17 cellular contexts compared by ENCODE assay signal in the genomic region with DNA sequence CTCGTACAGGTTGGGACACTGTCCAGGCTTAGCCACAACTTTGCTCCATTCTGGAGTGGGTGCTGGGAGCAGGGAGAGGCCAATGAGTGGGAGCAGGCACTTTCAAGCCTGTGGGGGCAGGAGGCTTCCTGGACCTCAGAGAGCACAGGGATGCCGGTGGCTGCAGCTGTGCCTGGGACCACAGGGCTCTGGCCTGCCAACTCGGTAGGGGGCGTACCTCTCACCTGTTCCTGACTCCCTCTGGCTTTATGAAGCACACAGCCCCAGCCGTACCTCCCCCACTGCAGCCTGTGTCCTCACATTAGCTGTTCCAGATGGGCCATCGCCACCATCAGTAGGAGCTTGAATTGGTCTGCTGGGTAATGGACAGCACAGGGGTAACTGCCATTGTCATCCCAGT.
DNase-seq lines count a peak whose midpoint lies in the region; ATAC-seq, FAIRE-seq and TF ChIP-seq lines count a peak whose summit lies in the region.
"Had no signal": no experiment of that assay in that cellular context is flagged by ENCODE, and none has a peak within 500 bp of the region (broad histone marks: within the 10 kb centered on the region; RNA-seq: fewer than 3 reads in every experiment).

No MANE protein-coding gene starts in this region.

- WGBS in H9 (ENCODE audit: extremely low coverage, insufficient read length, low lambda C conversion rate), result no CpG with 5 or more reads among the region's 6 CpGs
- 96% methylated on average over 6 of the region's 6 CpGs; no CpG with 5 or more reads in 1 of the 2 experiments for WGBS in H1 (ENCODE audit: extremely low coverage in 1 of 2, insufficient coverage in 1 of 2, insufficient read length in 1 of 2, insufficient replicate concordance in 2 of 2, low coverage in 1 of 2, low lambda C conversion rate in 2 of 2, missing lambda C conversion rate in 1 of 2), 2 experiments

- no peak for TF ChIP-seq POLR2A in H1 (IDR thresholded peaks at IDR 0.05; ENCODE audit: control extremely low read depth in 1 of 2, low read depth in 2 of 2, low read length in 2 of 2)

- no peak overlapping the region for H3T11ph ChIP-seq in H9 (ENCODE audit: low read length)

- FAIRE-seq in H1 (lab: Jason Lieb, UNC), result no peak
- FAIRE-seq: A204.1, GM12892 had no signal

- H4K91ac ChIP-seq in H9 (ENCODE audit: insufficient read length, low read depth, low read length) (no peak overlapping the region), H1 (replicated peaks; ENCODE audit: insufficient read length, low read length) (no peak overlapping the region)

- H3K36me3 ChIP-seq in H1 (ENCODE audit: control insufficient read depth in 2 of 4, insufficient read depth in 4 of 4, low read length in 3 of 4), result no peaks in the 10 kb centered on the region
- no peaks in the 10 kb centered on the region for H3K36me3 ChIP-seq in lower lobe of right lung
- H3K36me3 ChIP-seq: BE2C had no signal

- no peaks in the 10 kb centered on the region for H3K23me2 ChIP-seq in H9 (ENCODE audit: insufficient read length, low read depth, low read length, poor library complexity, severe bottlenecking)
- no peaks in the 10 kb centered on the region for H3K23me2 ChIP-seq in H1 (ENCODE audit: low read depth, low read length)

- H4K20me1 ChIP-seq in H9 (ENCODE audit: control insufficient read depth, insufficient read depth, insufficient read length) (no peaks in the 10 kb centered on the region), H1 (replicated peaks in 1 of 2; ENCODE audit: control insufficient read depth in 1 of 2, insufficient read depth in 2 of 2, low read length in 2 of 2) (no peaks in the 10 kb centered on the region)

- H3K14ac ChIP-seq in H9 (ENCODE audit: insufficient read depth, low read length) (no peak overlapping the region), H1 (ENCODE audit: insufficient read length) (peak overlapping the region; percentile 61)

- H3K9me3 ChIP-seq in H9 (ENCODE audit: control insufficient read depth, low read depth, low read length), result no peaks in the 10 kb centered on the region
- peaks cover 2 to 3% of the 10 kb centered on the region in 2 experiments; a peak in 1 of 4 replicates for H3K9me3 ChIP-seq in H1 (ENCODE audit: insufficient read depth in 2 of 2, low read depth in 1 of 2, low read length in 1 of 2)
- H3K9me3 ChIP-seq in lower lobe of right lung, result no peaks in the 10 kb centered on the region
- H3K9me3 ChIP-seq: BE2C, Caco-2 had no signal

- H2BK15ac ChIP-seq in H9 (ENCODE audit: low read depth, low read length) (no peak overlapping the region), H1 (ENCODE audit: low read length) (no peak overlapping the region)

- peak; percentile 42 for DNase-seq in H9
- no peak for DNase-seq in H1 (ENCODE audit: low read depth in 1 of 2, low spot score in 2 of 2)
- DNase-seq in lower lobe of right lung, result peak; percentile 27
- no peak for DNase-seq in HFFc6
- DNase-seq in dorsolateral prefrontal cortex, result no peak
- no peak for DNase-seq in NCI-H446 treated with DMSO at 0.1 percent for 48 hours (lab: John Stamatoyannopoulos, UW)
- no peak for DNase-seq in stimulated activated CD4-positive, alpha-beta T cell treated with anti-CD3 and anti-CD28 coated beads, Interleukin-15, amount 100 ng/mL, for 24 hours
- DNase-seq: BE2C; Caco-2; CD8-positive, alpha-beta memory T cell; DND-41; GDM1; GOT3; HCEC 1CT had no signal

- no peak overlapping the region for H4K8ac ChIP-seq in H9 (replicated peaks; ENCODE audit: insufficient read length, low read depth, low read length)
- no peak overlapping the region; the same call in 1 of the 2 replicates for H4K8ac ChIP-seq in H1 (ENCODE audit: extremely low read depth, insufficient read depth, low read length)

- no peaks in the 10 kb centered on the region for H3K27me3 ChIP-seq in H9 (ENCODE audit: insufficient read depth, low read length)
- no peaks in the 10 kb centered on the region; a peak in 2 of 7 replicates for H3K27me3 ChIP-seq in H1 (replicated peaks in 1 of 4; ENCODE audit: control insufficient read depth in 3 of 4, extremely low read depth in 1 of 4, insufficient read depth in 3 of 4, low read length in 3 of 4)
- H3K27me3 ChIP-seq in lower lobe of right lung (ENCODE audit: low read depth), result no peaks in the 10 kb centered on the region
- no peaks in the 10 kb centered on the region for H3K27me3 ChIP-seq in dorsolateral prefrontal cortex
- H3K27me3 ChIP-seq: BE2C had no signal

- H3K36me3 Mint-ChIP-seq in H9 (ENCODE audit: insufficient read depth in 1 of 3, low read depth in 3 of 3), result no peaks in the 10 kb centered on the region
- H3K36me3 Mint-ChIP-seq in HFFc6 (ENCODE audit: low read depth), result no peaks in the 10 kb centered on the region
- H3K36me3 Mint-ChIP-seq: CD8-positive, alpha-beta memory T cell had no signal

- H2BK120ac ChIP-seq in H9 (ENCODE audit: low read depth, low read length, poor library complexity, severe bottlenecking) (no peak overlapping the region), H1 (replicated peaks; ENCODE audit: low read depth, low read length) (no peak overlapping the region)

- H2BK20ac ChIP-seq in H9 (ENCODE audit: low read depth, low read length, poor library complexity, severe bottlenecking) (no peak overlapping the region), H1 (ENCODE audit: low read length) (no peak overlapping the region)

- H3K27me3 Mint-ChIP-seq in H9 (ENCODE audit: low read depth), result no peaks in the 10 kb centered on the region; the same call in none of the 2 replicates
- H3K27me3 Mint-ChIP-seq in HFFc6 (ENCODE audit: insufficient read depth), result no peaks in the 10 kb centered on the region
- H3K27me3 Mint-ChIP-seq: CD8-positive, alpha-beta memory T cell had no signal

- H3K9me3 Mint-ChIP-seq in H9 (peaks cover 3 to 4% of the 10 kb centered on the region in 2 experiments; a peak in 1 of 5 replicates), HFFc6 (peaks cover 42% of the 10 kb centered on the region)

- H2BK12ac ChIP-seq in H9 (ENCODE audit: insufficient read length, low read depth, low read length) (no peak overlapping the region), H1 (ENCODE audit: low read depth, low read length) (no peak overlapping the region)

- TF ChIP-seq RAD21 in H1 (IDR thresholded peaks at IDR 0.05 in 1 of 2, conservative IDR thresholded peaks at IDR 0.05 in 1 of 2; ENCODE audit: low read depth in 2 of 2, low read length in 2 of 2), result no peak

- H3K27ac Mint-ChIP-seq in H9 (peak overlapping the region in 1 of 3 experiments; percentile 65; a peak in 1 of 7 replicates), HFFc6 (no peak overlapping the region)
- H3K27ac Mint-ChIP-seq: CD8-positive, alpha-beta memory T cell had no signal

- intact Hi-C loops in lower lobe of right lung (cut with DNase I), result no loop called here
- intact Hi-C loops in dorsolateral prefrontal cortex (cut with DNase I), result no loop called here

- H3K27ac ChIP-seq in C4-2B (peak overlapping the region; percentile 84), H9 (ENCODE audit: insufficient read length, low read depth, low read length) (no peak overlapping the region), H1 (ENCODE audit: low read depth, low read length) (no peak overlapping the region), lower lobe of right lung (no peak overlapping the region), dorsolateral prefrontal cortex (no peak overlapping the region)

- CTCF ChIA-PET in H1 (lab: Charles Lee; ENCODE audit: partially characterized antibody), result interaction anchor here (1.4 to 2.4 kb wide), 2 partner anchors 9 to 13 kb away, joined by 3 to 8 read pairs; no protein-coding TSS in a partner anchor

- peak in 1 of 2 donors; percentile 9 for ATAC-seq in lower lobe of right lung

- H2AK5ac ChIP-seq in H9 (ENCODE audit: insufficient read length, low read length) (no peak overlapping the region), H1 (ENCODE audit: low read depth, low read length) (no peak overlapping the region)

- H2BK5ac ChIP-seq in H9 (ENCODE audit: insufficient read length, low read length), result no peak overlapping the region
- H2BK5ac ChIP-seq in H1 (ENCODE audit: low read depth, low read length), result 0 out of 2 replicates have a peak overlapping the region, but pooled peaks have one; percentile 10

- H3K4me1 ChIP-seq in H9 (ENCODE audit: insufficient read depth, low read length) (no peaks in the 10 kb centered on the region), H1 (replicated peaks in 1 of 4; ENCODE audit: control insufficient read depth in 3 of 4, insufficient read depth in 4 of 4, low read length in 3 of 4) (peaks cover 0 to 6% (median 0%) of the 10 kb centered on the region in 4 experiments; a peak in 1 of 7 replicates), lower lobe of right lung (no peaks in the 10 kb centered on the region)
- H3K4me1 ChIP-seq: BE2C had no signal

- H3K79me2 ChIP-seq in H9 (ENCODE audit: insufficient read depth, low read length) (no peaks in the 10 kb centered on the region), H1 (ENCODE audit: control insufficient read depth in 1 of 2, insufficient read depth in 2 of 2, low read length in 2 of 2) (no peaks in the 10 kb centered on the region)

- H3K9ac ChIP-seq in H9 (ENCODE audit: extremely low read depth, insufficient read length, low read length) (no peak overlapping the region), H1 (replicated peaks in 1 of 4; ENCODE audit: extremely low read depth in 1 of 4, low read depth in 3 of 4, low read length in 3 of 4) (no peak overlapping the region; a peak in 1 of 7 replicates)

- no peak overlapping the region for H2AFZ ChIP-seq in H9 (ENCODE audit: low read length)
- no peak overlapping the region for H2AFZ ChIP-seq in H1 (ENCODE audit: low read length)

- no peak for TF ChIP-seq EP300 in H1 (IDR thresholded peaks at IDR 0.05; ENCODE audit: borderline replicate concordance in 1 of 2, low read depth in 2 of 2, low read length in 2 of 2)

- no peak overlapping the region for H3K4me3 ChIP-seq in H1 (ENCODE audit: extremely low read depth in 1 of 4, insufficient read depth in 2 of 4, low read depth in 3 of 4, low read length in 4 of 4)
- no peak overlapping the region for H3K4me3 ChIP-seq in lower lobe of right lung
- no peak overlapping the region for H3K4me3 ChIP-seq in dorsolateral prefrontal cortex

- H3K4ac ChIP-seq in H9 (ENCODE audit: low read depth, low read length), result no peak overlapping the region
- H3K4ac ChIP-seq in H1 (replicated peaks; ENCODE audit: insufficient read length, low read depth, low read length), result peak overlapping the region; percentile 69

- H3K18ac ChIP-seq in H9 (ENCODE audit: insufficient read length, low read depth, low read length), result no peak overlapping the region
- H3K18ac ChIP-seq in H1 (ENCODE audit: extremely low read depth, low read length), result no peak overlapping the region

- H3K4me2 ChIP-seq in H9 (ENCODE audit: insufficient read depth, insufficient read length, low read length) (no peak overlapping the region), H1 (ENCODE audit: insufficient read depth in 1 of 2, low read depth in 2 of 2, low read length in 2 of 2) (no peak overlapping the region)

- H3K4me1 Mint-ChIP-seq in H9, result peaks cover 12 to 14% of the 10 kb centered on the region in 2 experiments
- H3K4me1 Mint-ChIP-seq in HFFc6 (ENCODE audit: low read depth), result no peaks in the 10 kb centered on the region
- H3K4me1 Mint-ChIP-seq: CD8-positive, alpha-beta memory T cell had no signal

- H4K5ac ChIP-seq in H9 (ENCODE audit: insufficient read length, low read depth, low read length), result no peak overlapping the region
- H4K5ac ChIP-seq in H1 (ENCODE audit: insufficient read length, low read depth, low read length), result no peak overlapping the region

- no peak overlapping the region for H3K23ac ChIP-seq in H9 (ENCODE audit: insufficient read length, low read depth, low read length)
- H3K23ac ChIP-seq in H1 (ENCODE audit: insufficient read length), result no peak overlapping the region

- POLR2A ChIA-PET in H1 (lab: Charles Lee; ENCODE audit: partially characterized antibody), result no interaction called here

- TF ChIP-seq CTCF in C4-2B (conservative IDR thresholded peaks at IDR 0.05), result no peak
- peak; percentile 15; the same call in 1 of the 3 replicates for TF ChIP-seq CTCF in H9 (conservative IDR thresholded peaks at IDR 0.05)
- TF ChIP-seq CTCF in H1 (IDR thresholded peaks at IDR 0.05; ENCODE audit: control extremely low read depth in 1 of 3, insufficient read depth in 1 of 3, low read depth in 1 of 3, low read length in 3 of 3), result no peak
- TF ChIP-seq CTCF in lower lobe of right lung (IDR thresholded peaks at IDR 0.05), result no peak
- no peak for TF ChIP-seq CTCF in HFFc6 (IDR thresholded peaks at IDR 0.05)
- TF ChIP-seq CTCF in dorsolateral prefrontal cortex (IDR thresholded peaks at IDR 0.05 in 54 of 56, conservative IDR thresholded peaks at IDR 0.05 in 2 of 56; ENCODE audit: low read depth in 1 of 56, partially characterized antibody in 56 of 56), result no peak

- no peak overlapping the region for H3K56ac ChIP-seq in H9 (ENCODE audit: insufficient read length, low read depth, low read length)
- no peak overlapping the region for H3K56ac ChIP-seq in H1 (replicated peaks; ENCODE audit: insufficient read length, low read depth, low read length)

- no peak overlapping the region for H3K4me3 Mint-ChIP-seq in H9
- H3K4me3 Mint-ChIP-seq in HFFc6, result no peak overlapping the region
- H3K4me3 Mint-ChIP-seq: CD8-positive, alpha-beta memory T cell had no signal

- H3K79me1 ChIP-seq in H9 (ENCODE audit: insufficient read depth, low read depth, low read length, poor library complexity, severe bottlenecking) (no peaks in the 10 kb centered on the region), H1 (ENCODE audit: low read depth, low read length) (no peaks in the 10 kb centered on the region)

Comparison
In these comparisons a context has a peak if more than half of its experiments do, and no peak if none do; other contexts are left out.
1. DNase-seq: peak in H9 (single experiment) and lower lobe of right lung (single experiment); none in H1 (0 of 2), HFFc6 (single experiment), dorsolateral prefrontal cortex (0 of 10), NCI-H446 treated with DMSO at 0.1 percent for 48 hours (single experiment) and stimulated activated CD4-positive, alpha-beta T cell treated with anti-CD3 and anti-CD28 coated beads, Interleukin-15, amount 100 ng/mL, for 24 hours (single experiment).